In genomic region chr11:63963895-63964294, GRCh38 we compare ENCODE assay signal across 1 cellular context. TPM values are rescaled to one million over a fixed set of nuclear protein-coding genes. Genes with fewer than 3 reads are reported as not detected.
"Had no signal": no experiment of that assay in that cellular context is flagged by ENCODE, and none has a peak within 500 bp of the region (broad histone marks: within the 10 kb centered on the region; RNA-seq: fewer than 3 reads in every experiment).

No MANE protein-coding gene starts in this region.

RNA-seq across cellular contexts. Expression of gene RCOR2, which starts 46.9 kb away (rescaled TPM):
- polyA plus RNA-seq: IgD-negative memory B cell had no signal
